In the genomic region with DNA sequence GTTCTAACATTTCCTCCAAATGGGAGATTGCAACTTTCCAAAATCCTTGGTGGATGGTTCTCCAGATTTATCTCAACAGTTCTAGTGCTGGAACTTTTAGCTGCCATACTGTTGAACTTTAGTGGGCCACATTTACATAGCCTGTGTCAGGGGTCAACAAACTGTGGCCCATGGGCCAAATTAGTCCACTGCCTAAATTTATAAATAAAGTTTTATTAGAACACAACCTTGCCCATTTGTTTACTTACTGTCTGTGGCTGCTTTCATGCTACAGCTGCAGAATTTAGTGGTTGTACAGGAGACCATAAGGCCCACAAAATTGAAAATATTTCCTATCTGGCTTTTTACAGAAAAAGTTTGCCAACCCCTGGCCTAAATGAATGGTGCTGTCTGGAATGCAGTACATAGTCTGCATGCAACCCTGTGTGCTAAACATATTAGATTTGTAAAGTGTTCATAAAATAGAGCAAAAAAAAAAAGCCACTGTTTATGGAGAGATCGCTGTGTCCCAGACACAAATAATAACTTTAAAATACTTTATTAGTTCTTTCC, we compare ENCODE assay signal across 25 cellular contexts. TPM values are rescaled to one million over a fixed set of nuclear protein-coding genes. Genes with fewer than 3 reads are reported as not detected.
DNase-seq lines count a peak whose midpoint lies in the region; ATAC-seq and TF ChIP-seq lines count a peak whose summit lies in the region.
"Had no signal": no experiment of that assay in that cellular context is flagged by ENCODE, and none has a peak within 500 bp of the region (broad histone marks: within the 10 kb centered on the region; RNA-seq: fewer than 3 reads in every experiment).

No MANE protein-coding gene starts in this region.

- no peak overlapping the region for H2AK5ac ChIP-seq in mesenchymal stem cell (ENCODE audit: low read length, severe bottlenecking)

- H3K27ac ChIP-seq in mesenchymal stem cell (ENCODE audit: low read length, poor library complexity, severe bottlenecking): no peak overlapping the region
- H3K27ac ChIP-seq: dorsolateral prefrontal cortex, epithelial cell of prostate, PC-9, SJCRH30, vagina, WERI-Rb-1 had no signal

- no CpG with 5 or more reads among the region's 1 CpG for WGBS in mesenchymal stem cell

- no peak overlapping the region for H2AFZ ChIP-seq in mesenchymal stem cell (ENCODE audit: low read depth, low read length)
- H2AFZ ChIP-seq: PC-9 had no signal

- H3K9me3 Mint-ChIP-seq in activated T-helper 17 cell treated with anti-CD3 and anti-CD28 coated beads, Interleukin-2, amount 50 U/mL, for 72 hours: no peaks in the 10 kb centered on the region
- no peaks in the 10 kb centered on the region for H3K9me3 Mint-ChIP-seq in naive thymus-derived CD8-positive, alpha-beta T cell
- H3K9me3 Mint-ChIP-seq: nephron had no signal

- no peaks in the 10 kb centered on the region for H3K27me3 ChIP-seq in mesenchymal stem cell (ENCODE audit: control insufficient read depth in 1 of 2, insufficient read depth in 1 of 2, low read length in 2 of 2)
- H3K27me3 ChIP-seq: dorsolateral prefrontal cortex, SJCRH30, vagina had no signal

- H2BK120ac ChIP-seq in mesenchymal stem cell (ENCODE audit: low read depth, low read length): no peak overlapping the region

- no peak overlapping the region for H3K9ac ChIP-seq in mesenchymal stem cell (ENCODE audit: low read length)

- H3K9me3 ChIP-seq in mesenchymal stem cell (ENCODE audit: control insufficient read depth, low read length): no peaks in the 10 kb centered on the region
- H3K9me3 ChIP-seq: SJCRH30, vagina had no signal

- H3K4me2 ChIP-seq in mesenchymal stem cell (ENCODE audit: low read length, poor library complexity, severe bottlenecking): no peak overlapping the region
- H3K4me2 ChIP-seq: PC-9 had no signal

- H3K4me3 Mint-ChIP-seq in activated T-helper 17 cell treated with anti-CD3 and anti-CD28 coated beads, Interleukin-2, amount 50 U/mL, for 72 hours: peak overlapping the region; percentile 75
- peak overlapping the region in 3 of 10 donors; percentile 14 to 73 (median 64) for H3K4me3 Mint-ChIP-seq in naive thymus-derived CD8-positive, alpha-beta T cell
- H3K4me3 Mint-ChIP-seq: nephron had no signal

- H2BK15ac ChIP-seq in mesenchymal stem cell (ENCODE audit: low read depth, poor library complexity, severe bottlenecking): no peak overlapping the region

- no peak overlapping the region for H3K23ac ChIP-seq in mesenchymal stem cell (ENCODE audit: low read length in 2 of 2)

- H3K36me3 ChIP-seq in mesenchymal stem cell (ENCODE audit: control insufficient read depth in 1 of 2, insufficient read depth in 2 of 2, low read depth in 1 of 2, low read length in 2 of 2): no peaks in the 10 kb centered on the region
- H3K36me3 ChIP-seq: SJCRH30, vagina, WERI-Rb-1 had no signal

- peak; percentile 69 for DNase-seq in AG10803 (ENCODE audit: low read depth)
- peak; percentile 50 for DNase-seq in mesenchymal stem cell
- DNase-seq in naive thymus-derived CD8-positive, alpha-beta T cell: no peak
- no peak for DNase-seq in medulla oblongata (ENCODE audit: extremely low spot score)
- no peak for DNase-seq in GM19240 (ENCODE audit: insufficient read length, low spot score)
- DNase-seq: Calu3; dorsolateral prefrontal cortex; H7; mesendoderm; MM.1S; NCI-H146; NCI-H748 treated with DMSO at 0.1 percent for 48 hours; PC-9; SJCRH30; stimulated activated CD4-positive, alpha-beta T cell treated with anti-CD3 and anti-CD28 coated beads, Interleukin-4, amount 100 ng/mL, for 24 hours; substantia nigra; T-helper 2 cell; WERI-Rb-1 had no signal

- no peak overlapping the region for H4K8ac ChIP-seq in mesenchymal stem cell (ENCODE audit: low read length)

- TF ChIP-seq CTCF in AG10803 (conservative IDR thresholded peaks at IDR 0.05; ENCODE audit: low read length): no peak

- POLR2A ChIA-PET in naive thymus-derived CD8-positive, alpha-beta T cell (lab: Charles Lee): interaction anchor here (0.8 kb wide), 1 partner anchor 39 kb away, joined by 3 read pairs; no protein-coding TSS in a partner anchor

- H3K4me1 Mint-ChIP-seq in activated T-helper 17 cell treated with anti-CD3 and anti-CD28 coated beads, Interleukin-2, amount 50 U/mL, for 72 hours: peaks cover 51% of the 10 kb centered on the region
- peaks cover 33 to 65% (median 54%) of the 10 kb centered on the region in 4 donors for H3K4me1 Mint-ChIP-seq in naive thymus-derived CD8-positive, alpha-beta T cell

- no peak overlapping the region for H2BK5ac ChIP-seq in mesenchymal stem cell (ENCODE audit: low read depth, low read length, poor library complexity, severe bottlenecking)

- no peak overlapping the region for H3K14ac ChIP-seq in mesenchymal stem cell (ENCODE audit: low read length in 2 of 2)

- H3K18ac ChIP-seq in mesenchymal stem cell (ENCODE audit: low read depth in 1 of 2, low read length in 2 of 2): no peak overlapping the region

- peaks cover 13% of the 10 kb centered on the region for H3K79me1 ChIP-seq in mesenchymal stem cell (replicated peaks; ENCODE audit: low read length, poor library complexity, severe bottlenecking)

- no peak overlapping the region for H3K4ac ChIP-seq in mesenchymal stem cell (ENCODE audit: low read depth in 1 of 2, low read length in 2 of 2)

- H3K4me3 ChIP-seq in AG10803 (ENCODE audit: low read length) (no peak overlapping the region), mesenchymal stem cell (ENCODE audit: insufficient read depth in 1 of 2, low read depth in 1 of 2, low read length in 2 of 2) (no peak overlapping the region)
- H3K4me3 ChIP-seq: dorsolateral prefrontal cortex, PC-9, SJCRH30, skin epidermis, vagina had no signal

- no peak overlapping the region for H3K27ac Mint-ChIP-seq in activated T-helper 17 cell treated with anti-CD3 and anti-CD28 coated beads, Interleukin-2, amount 50 U/mL, for 72 hours
- H3K27ac Mint-ChIP-seq in naive thymus-derived CD8-positive, alpha-beta T cell: peak overlapping the region in 3 of 10 donors; percentile 54 to 89 (median 82)

- no peak overlapping the region for H2BK12ac ChIP-seq in mesenchymal stem cell (ENCODE audit: low read length in 2 of 2)

- H3K27me3 Mint-ChIP-seq in activated T-helper 17 cell treated with anti-CD3 and anti-CD28 coated beads, Interleukin-2, amount 50 U/mL, for 72 hours: no peaks in the 10 kb centered on the region
- H3K27me3 Mint-ChIP-seq in naive thymus-derived CD8-positive, alpha-beta T cell: no peaks in the 10 kb centered on the region

- no peak overlapping the region for H4K91ac ChIP-seq in mesenchymal stem cell (ENCODE audit: low read length)

- peaks cover 34% of the 10 kb centered on the region for H3K36me3 Mint-ChIP-seq in activated T-helper 17 cell treated with anti-CD3 and anti-CD28 coated beads, Interleukin-2, amount 50 U/mL, for 72 hours (ENCODE audit: low read depth)
- H3K36me3 Mint-ChIP-seq in naive thymus-derived CD8-positive, alpha-beta T cell: peaks cover 0 to 4% (median 2%) of the 10 kb centered on the region in 3 donors

- H3K4me1 ChIP-seq in mesenchymal stem cell (ENCODE audit: control insufficient read depth, insufficient read depth, low read depth, low read length): no peaks in the 10 kb centered on the region
- H3K4me1 ChIP-seq: vagina had no signal

- ATAC-seq in GM18505 (IDR thresholded peaks at IDR 0.05; ENCODE audit: unreplicated experiment) (no peak), GM18907 (IDR thresholded peaks at IDR 0.05; ENCODE audit: unreplicated experiment) (no peak)
- no peak for ATAC-seq in activated T-helper 17 cell treated with anti-CD3 and anti-CD28 coated beads, Interleukin-2, amount 50 U/mL, for 72 hours (replicated peaks)
- no peak for ATAC-seq in naive thymus-derived CD8-positive, alpha-beta T cell

- TF ChIP-seq POLR2A in GM18505 (IDR thresholded peaks at IDR 0.05; ENCODE audit: borderline replicate concordance, extremely low read depth, insufficient read depth, insufficient read length): peak; percentile 24

RNA-seq across cellular contexts. Expression of a gene that starts 30.3 kb away (rescaled TPM):
- total RNA-seq in activated T-helper 17 cell treated with anti-CD3 and anti-CD28 coated beads, Interleukin-2, amount 50 U/mL, for 72 hours: 10 to 100 TPM; 53.0 to 53.1 TPM
- 75.8 TPM for polyA plus RNA-seq in mesenchymal stem cell (2013, experiment 1 of 2)
- polyA plus RNA-seq in mesenchymal stem cell (2013, experiment 2 of 2): 73.2 TPM
- total RNA-seq in naive thymus-derived CD8-positive, alpha-beta T cell: 10 to 100 TPM; 54.6 to 61.1 TPM
- 1 to 10 TPM; 3.6 to 5.8 (median 5.6) TPM for polyA plus RNA-seq in naive thymus-derived CD8-positive, alpha-beta T cell

Comparison
In these comparisons a context has a peak if more than half of its experiments do, and no peak if none do; other contexts are left out.
1. DNase-seq: peak in AG10803 (single experiment) and mesenchymal stem cell (single experiment); none in naive thymus-derived CD8-positive, alpha-beta T cell (0 of 10), medulla oblongata (single experiment) and GM19240 (single experiment).